Comparison of ENCODE assay signal across 8 cellular contexts in genomic region chr7:99616359-99617186, GRCh38. TPM values are rescaled to one million over a fixed set of nuclear protein-coding genes. Genes with fewer than 3 reads are reported as not detected.
DNase-seq lines count a peak whose midpoint lies in the region; ATAC-seq and TF ChIP-seq lines count a peak whose summit lies in the region.

Gene ZSCAN25, plus strand, starts transcription at chr7:99616946. Its CDS starts 2,661 bp downstream, at chr7:99619607.

- H3K9ac ChIP-seq in HUES6 (ENCODE audit: low read length), result peak within 1 kb of the TSS; percentile 78
- H3K9ac ChIP-seq in OCI-LY1 (ENCODE audit: low read length), result peak within 1 kb of the TSS; percentile 90

- no peaks in the 10 kb centered on the region for H3F3A ChIP-seq in OCI-LY1 (ENCODE audit: insufficient read depth, low read length)

- no peaks in the 10 kb centered on the region for H3K9me2 ChIP-seq in OCI-LY1 (ENCODE audit: low read depth, low read length)

- peak within 1 kb of the TSS; percentile 73 for H3K4me3 ChIP-seq in HUES6 (ENCODE audit: low read depth, low read length)
- peak within 1 kb of the TSS; percentile 88 for H3K4me3 ChIP-seq in OCI-LY1 (ENCODE audit: low read depth, low read length, poor library complexity, severe bottlenecking)
- peak within 1 kb of the TSS; percentile 98 for H3K4me3 ChIP-seq in epithelial cell of esophagus (ENCODE audit: low read length)
- H3K4me3 ChIP-seq in mononuclear cell (ENCODE audit: low read length), result peak within 1 kb of the TSS; percentile 89

- peak within 1 kb of the TSS; percentile 79; the same call in 1 of the 2 replicates for H3K27ac ChIP-seq in HUES6 (ENCODE audit: low read depth, low read length)
- H3K27ac ChIP-seq in OCI-LY1 (ENCODE audit: low read depth, low read length, poor library complexity, severe bottlenecking), result no peak within 1 kb of the TSS

- no peaks in the 10 kb centered on the region for H4K20me1 ChIP-seq in OCI-LY1 (ENCODE audit: insufficient read depth, low read length)

- TF ChIP-seq CTCF in OCI-LY1 (IDR thresholded peaks at IDR 0.05; ENCODE audit: low read length) (peak; percentile 79), epithelial cell of esophagus (IDR thresholded peaks at IDR 0.05; ENCODE audit: insufficient read depth, low read depth, low read length, missing control alignments) (no peak)

- H3K36me3 ChIP-seq in HUES6 (ENCODE audit: control insufficient read depth, insufficient read depth, low read length) (peaks cover 36% of the 10 kb centered on the region), OCI-LY1 (ENCODE audit: insufficient read depth, low read length) (peaks cover 35% of the 10 kb centered on the region)

- DNase-seq in D341Med (ENCODE audit: low spot score), result peak; percentile 96
- peak; percentile 90 for DNase-seq in activated CD8-positive, alpha-beta memory T cell treated with anti-CD3 and anti-CD28 coated beads, Interleukin-2, amount 50 U/mL, for 48 hours
- peak; percentile 91 for DNase-seq in epithelial cell of esophagus (ENCODE audit: low read depth)
- DNase-seq in stimulated activated CD8-positive, alpha-beta memory T cell treated with anti-CD3 and anti-CD28 coated beads, Interleukin-4, amount 100 ng/mL, for 1 hour (ENCODE audit: low read depth in 2 of 2, low spot score in 1 of 2), result peak; percentile 70 to 73

- H2AFZ ChIP-seq in OCI-LY1 (ENCODE audit: low read length), result peak within 1 kb of the TSS; percentile 81

- H3K79me2 ChIP-seq in OCI-LY1 (ENCODE audit: insufficient read depth, low read length), result 0 out of 2 replicates have a peak, but pooled peaks cover 5% of the 10 kb centered on the region

- H3K4me2 ChIP-seq in OCI-LY1 (ENCODE audit: low read length), result peak within 1 kb of the TSS; percentile 91

- ATAC-seq in GM21381 (IDR thresholded peaks at IDR 0.05; ENCODE audit: unreplicated experiment), result peak; percentile 87

- H3K4me1 ChIP-seq in HUES6 (ENCODE audit: control insufficient read depth, insufficient read depth, low read length) (peaks cover 9% of the 10 kb centered on the region; the same call in 1 of the 2 replicates), OCI-LY1 (ENCODE audit: insufficient read depth, low read length, severe bottlenecking) (peaks cover 17% of the 10 kb centered on the region), mononuclear cell (ENCODE audit: insufficient read depth, low read length) (peaks cover 22% of the 10 kb centered on the region)

- H3K9me3 ChIP-seq in HUES6 (ENCODE audit: control insufficient read depth, insufficient read depth, low read depth, low read length) (no peaks in the 10 kb centered on the region), OCI-LY1 (ENCODE audit: low read length) (no peaks in the 10 kb centered on the region), mononuclear cell (ENCODE audit: low read depth, low read length) (no peaks in the 10 kb centered on the region)

- H3K27me3 ChIP-seq in HUES6 (ENCODE audit: control insufficient read depth, insufficient read depth, low read length) (no peaks in the 10 kb centered on the region), OCI-LY1 (ENCODE audit: insufficient read depth, low read length) (0 out of 2 replicates have a peak, but pooled peaks cover 1% of the 10 kb centered on the region), mononuclear cell (ENCODE audit: insufficient read depth, low read length) (peaks cover 6% of the 10 kb centered on the region)

RNA-seq across cellular contexts. Expression of gene ZSCAN25, which starts in this region (rescaled TPM):
- 28.8 TPM for total RNA-seq in mononuclear cell
